ENCODE assay signal across 1 cellular context in genomic region chr19:46661735-46662592, GRCh38.
TF ChIP-seq lines count a peak whose summit lies in the region.

No MANE protein-coding gene starts in this region.

TF ChIP-seq in K562, 482 proteins besides CTCF, POLR2A, EP300 and RAD21 (continued from another document and continues in another):
- no peak for TF ChIP-seq E2F3 (CRISPR knock-in tag; IDR thresholded peaks at IDR 0.05)
- no peak for TF ChIP-seq MCM5 (IDR thresholded peaks at IDR 0.05; ENCODE audit: low read depth)
- TF ChIP-seq BACH1 (tag; IDR thresholded peaks at IDR 0.05), result 0 out of 2 replicates have a peak, but pooled peaks have one; percentile 18
- no peak for TF ChIP-seq SREBF2 (CRISPR knock-in tag; IDR thresholded peaks at IDR 0.05)
- TF ChIP-seq THAP7 (CRISPR knock-in tag; IDR thresholded peaks at IDR 0.05), result no peak
- TF ChIP-seq TFAP4 (CRISPR knock-in tag; IDR thresholded peaks at IDR 0.05; ENCODE audit: borderline replicate concordance), result 0 out of 2 replicates have a peak, but pooled peaks have one; percentile 12
- 0 out of 4 replicates have a peak, but pooled peaks of 1 of the 2 experiments have one; percentile 12 for TF ChIP-seq ZMIZ1 (IDR thresholded peaks at IDR 0.05; ENCODE audit: low read depth in 2 of 2, low read length in 2 of 2)
- peak in 1 of 2 experiments; percentile 17; a peak in 1 of 4 replicates for TF ChIP-seq MAZ (CRISPR knock-in tag; conservative IDR thresholded peaks at IDR 0.05 in 1 of 2, IDR thresholded peaks at IDR 0.05 in 1 of 2)
- TF ChIP-seq CREM (IDR thresholded peaks at IDR 0.05; ENCODE audit: low read depth), result peak; percentile 42; the same call in 1 of the 2 replicates
- TF ChIP-seq, protein P1, sequence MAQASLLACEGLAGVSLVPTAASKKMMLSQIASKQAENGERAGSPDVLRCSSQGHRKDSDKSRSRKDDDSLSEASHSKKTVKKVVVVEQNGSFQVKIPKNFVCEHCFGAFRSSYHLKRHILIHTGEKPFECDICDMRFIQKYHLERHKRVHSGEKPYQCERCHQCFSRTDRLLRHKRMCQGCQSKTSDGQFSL (CRISPR knock-in tag; IDR thresholded peaks at IDR 0.05), result no peak
- TF ChIP-seq, protein P1 (tag; IDR thresholded peaks at IDR 0.05), result 0 out of 4 replicates have a peak, but pooled peaks of 1 of the 2 experiments have one; percentile 14
- TF ChIP-seq ZNF561 (CRISPR knock-in tag; conservative IDR thresholded peaks at IDR 0.05), result no peak
- TF ChIP-seq NBN (IDR thresholded peaks at IDR 0.05; ENCODE audit: low read depth), result peak; percentile 58
- TF ChIP-seq PURB (CRISPR knock-in tag; IDR thresholded peaks at IDR 0.05; ENCODE audit: low read depth), result no peak
- TF ChIP-seq, protein P2, sequence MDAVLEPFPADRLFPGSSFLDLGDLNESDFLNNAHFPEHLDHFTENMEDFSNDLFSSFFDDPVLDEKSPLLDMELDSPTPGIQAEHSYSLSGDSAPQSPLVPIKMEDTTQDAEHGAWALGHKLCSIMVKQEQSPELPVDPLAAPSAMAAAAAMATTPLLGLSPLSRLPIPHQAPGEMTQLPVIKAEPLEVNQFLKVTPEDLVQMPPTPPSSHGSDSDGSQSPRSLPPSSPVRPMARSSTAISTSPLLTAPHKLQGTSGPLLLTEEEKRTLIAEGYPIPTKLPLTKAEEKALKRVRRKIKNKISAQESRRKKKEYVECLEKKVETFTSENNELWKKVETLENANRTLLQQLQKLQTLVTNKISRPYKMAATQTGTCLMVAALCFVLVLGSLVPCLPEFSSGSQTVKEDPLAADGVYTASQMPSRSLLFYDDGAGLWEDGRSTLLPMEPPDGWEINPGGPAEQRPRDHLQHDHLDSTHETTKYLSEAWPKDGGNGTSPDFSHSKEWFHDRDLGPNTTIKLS (IDR thresholded peaks at IDR 0.05; ENCODE audit: borderline replicate concordance, low read depth), result peak; percentile 37; the same call in 1 of the 2 replicates
- no peak for TF ChIP-seq ZZZ3 (IDR thresholded peaks at IDR 0.05)
- TF ChIP-seq ADNP (tag; IDR thresholded peaks at IDR 0.05), result peak; percentile 92
- TF ChIP-seq MYNN (IDR thresholded peaks at IDR 0.05), result peak; percentile 12; the same call in 1 of the 2 replicates
- TF ChIP-seq MYNN (CRISPR knock-in tag; IDR thresholded peaks at IDR 0.05), result no peak
- TF ChIP-seq LARP7 (IDR thresholded peaks at IDR 0.05), result no peak
- TF ChIP-seq YY1 (IDR thresholded peaks at IDR 0.05; ENCODE audit: borderline replicate concordance in 1 of 3, control insufficient read depth in 1 of 3, extremely low read depth in 1 of 3, insufficient read depth in 3 of 3, insufficient read length in 1 of 3, insufficient replicate concordance in 2 of 3, low read depth in 1 of 3, low read length in 2 of 3), result peak in 1 of 3 experiments; percentile 8
- TF ChIP-seq BRD9 (IDR thresholded peaks at IDR 0.05; ENCODE audit: low read depth, partially characterized antibody), result peak; percentile 66
- no peak for TF ChIP-seq TEAD4 (IDR thresholded peaks at IDR 0.05; ENCODE audit: low read length)
- TF ChIP-seq TEAD4 (CRISPR knock-in tag; IDR thresholded peaks at IDR 0.05; ENCODE audit: borderline replicate concordance), result no peak
- no peak for TF ChIP-seq ZNF232 (CRISPR knock-in tag; IDR thresholded peaks at IDR 0.05)
- TF ChIP-seq RCOR1 (IDR thresholded peaks at IDR 0.05; ENCODE audit: borderline replicate concordance in 1 of 2, low read depth in 2 of 2, low read length in 2 of 2), result peak in 1 of 2 experiments; percentile 41; a peak in 1 of 4 replicates
- TF ChIP-seq XRCC5 (IDR thresholded peaks at IDR 0.05; ENCODE audit: low read depth, low read length), result 0 out of 2 replicates have a peak, but pooled peaks have one; percentile 26
- peak; percentile 58 for TF ChIP-seq BHLHE40 (IDR thresholded peaks at IDR 0.05; ENCODE audit: low read length)
- peak; percentile 82; the same call in 1 of the 2 replicates for TF ChIP-seq ZNF263 (CRISPR knock-in tag; IDR thresholded peaks at IDR 0.05; ENCODE audit: borderline replicate concordance)
- peak; percentile 96 for TF ChIP-seq ARID2 (IDR thresholded peaks at IDR 0.05)
- no peak for TF ChIP-seq TCF7L2 (IDR thresholded peaks at IDR 0.05; ENCODE audit: low read depth, low read length)
- TF ChIP-seq ZBTB17 (CRISPR knock-in tag; IDR thresholded peaks at IDR 0.05), result no peak
- TF ChIP-seq NKRF (IDR thresholded peaks at IDR 0.05; ENCODE audit: borderline replicate concordance), result no peak
- TF ChIP-seq ZNF124 (CRISPR knock-in tag; IDR thresholded peaks at IDR 0.05), result no peak
- 0 out of 2 replicates have a peak, but pooled peaks have one; percentile 11 for TF ChIP-seq TCF3 (CRISPR knock-in tag; IDR thresholded peaks at IDR 0.05)
- TF ChIP-seq, protein P3, sequence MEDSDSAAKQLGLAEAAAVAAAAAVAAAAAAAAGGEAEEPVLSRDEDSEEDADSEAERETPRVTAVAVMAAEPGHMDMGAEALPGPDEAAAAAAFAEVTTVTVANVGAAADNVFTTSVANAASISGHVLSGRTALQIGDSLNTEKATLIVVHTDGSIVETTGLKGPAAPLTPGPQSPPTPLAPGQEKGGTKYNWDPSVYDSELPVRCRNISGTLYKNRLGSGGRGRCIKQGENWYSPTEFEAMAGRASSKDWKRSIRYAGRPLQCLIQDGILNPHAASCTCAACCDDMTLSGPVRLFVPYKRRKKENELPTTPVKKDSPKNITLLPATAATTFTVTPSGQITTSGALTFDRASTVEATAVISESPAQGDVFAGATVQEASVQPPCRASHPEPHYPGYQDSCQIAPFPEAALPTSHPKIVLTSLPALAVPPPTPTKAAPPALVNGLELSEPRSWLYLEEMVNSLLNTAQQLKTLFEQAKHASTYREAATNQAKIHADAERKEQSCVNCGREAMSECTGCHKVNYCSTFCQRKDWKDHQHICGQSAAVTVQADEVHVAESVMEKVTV (CRISPR knock-in tag; IDR thresholded peaks at IDR 0.05), result peak; percentile 97
- peak; percentile 98 for TF ChIP-seq SMC3 (conservative IDR thresholded peaks at IDR 0.05; ENCODE audit: insufficient read depth, low read depth, low read length)
- TF ChIP-seq, protein P4, sequence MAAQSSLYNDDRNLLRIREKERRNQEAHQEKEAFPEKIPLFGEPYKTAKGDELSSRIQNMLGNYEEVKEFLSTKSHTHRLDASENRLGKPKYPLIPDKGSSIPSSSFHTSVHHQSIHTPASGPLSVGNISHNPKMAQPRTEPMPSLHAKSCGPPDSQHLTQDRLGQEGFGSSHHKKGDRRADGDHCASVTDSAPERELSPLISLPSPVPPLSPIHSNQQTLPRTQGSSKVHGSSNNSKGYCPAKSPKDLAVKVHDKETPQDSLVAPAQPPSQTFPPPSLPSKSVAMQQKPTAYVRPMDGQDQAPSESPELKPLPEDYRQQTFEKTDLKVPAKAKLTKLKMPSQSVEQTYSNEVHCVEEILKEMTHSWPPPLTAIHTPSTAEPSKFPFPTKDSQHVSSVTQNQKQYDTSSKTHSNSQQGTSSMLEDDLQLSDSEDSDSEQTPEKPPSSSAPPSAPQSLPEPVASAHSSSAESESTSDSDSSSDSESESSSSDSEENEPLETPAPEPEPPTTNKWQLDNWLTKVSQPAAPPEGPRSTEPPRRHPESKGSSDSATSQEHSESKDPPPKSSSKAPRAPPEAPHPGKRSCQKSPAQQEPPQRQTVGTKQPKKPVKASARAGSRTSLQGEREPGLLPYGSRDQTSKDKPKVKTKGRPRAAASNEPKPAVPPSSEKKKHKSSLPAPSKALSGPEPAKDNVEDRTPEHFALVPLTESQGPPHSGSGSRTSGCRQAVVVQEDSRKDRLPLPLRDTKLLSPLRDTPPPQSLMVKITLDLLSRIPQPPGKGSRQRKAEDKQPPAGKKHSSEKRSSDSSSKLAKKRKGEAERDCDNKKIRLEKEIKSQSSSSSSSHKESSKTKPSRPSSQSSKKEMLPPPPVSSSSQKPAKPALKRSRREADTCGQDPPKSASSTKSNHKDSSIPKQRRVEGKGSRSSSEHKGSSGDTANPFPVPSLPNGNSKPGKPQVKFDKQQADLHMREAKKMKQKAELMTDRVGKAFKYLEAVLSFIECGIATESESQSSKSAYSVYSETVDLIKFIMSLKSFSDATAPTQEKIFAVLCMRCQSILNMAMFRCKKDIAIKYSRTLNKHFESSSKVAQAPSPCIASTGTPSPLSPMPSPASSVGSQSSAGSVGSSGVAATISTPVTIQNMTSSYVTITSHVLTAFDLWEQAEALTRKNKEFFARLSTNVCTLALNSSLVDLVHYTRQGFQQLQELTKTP (IDR thresholded peaks at IDR 0.05; ENCODE audit: low read depth in 1 of 2, partially characterized antibody in 2 of 2), result peak in 1 of 2 experiments; percentile 62
- TF ChIP-seq SMARCA5 (IDR thresholded peaks at IDR 0.05), result peak; percentile 95
- TF ChIP-seq CBX5 (IDR thresholded peaks at IDR 0.05; ENCODE audit: borderline replicate concordance, low read depth), result no peak
- peak in 1 of 2 experiments; percentile 15; a peak in 1 of 4 replicates for TF ChIP-seq HDAC1 (IDR thresholded peaks at IDR 0.05)
- TF ChIP-seq, protein P5, sequence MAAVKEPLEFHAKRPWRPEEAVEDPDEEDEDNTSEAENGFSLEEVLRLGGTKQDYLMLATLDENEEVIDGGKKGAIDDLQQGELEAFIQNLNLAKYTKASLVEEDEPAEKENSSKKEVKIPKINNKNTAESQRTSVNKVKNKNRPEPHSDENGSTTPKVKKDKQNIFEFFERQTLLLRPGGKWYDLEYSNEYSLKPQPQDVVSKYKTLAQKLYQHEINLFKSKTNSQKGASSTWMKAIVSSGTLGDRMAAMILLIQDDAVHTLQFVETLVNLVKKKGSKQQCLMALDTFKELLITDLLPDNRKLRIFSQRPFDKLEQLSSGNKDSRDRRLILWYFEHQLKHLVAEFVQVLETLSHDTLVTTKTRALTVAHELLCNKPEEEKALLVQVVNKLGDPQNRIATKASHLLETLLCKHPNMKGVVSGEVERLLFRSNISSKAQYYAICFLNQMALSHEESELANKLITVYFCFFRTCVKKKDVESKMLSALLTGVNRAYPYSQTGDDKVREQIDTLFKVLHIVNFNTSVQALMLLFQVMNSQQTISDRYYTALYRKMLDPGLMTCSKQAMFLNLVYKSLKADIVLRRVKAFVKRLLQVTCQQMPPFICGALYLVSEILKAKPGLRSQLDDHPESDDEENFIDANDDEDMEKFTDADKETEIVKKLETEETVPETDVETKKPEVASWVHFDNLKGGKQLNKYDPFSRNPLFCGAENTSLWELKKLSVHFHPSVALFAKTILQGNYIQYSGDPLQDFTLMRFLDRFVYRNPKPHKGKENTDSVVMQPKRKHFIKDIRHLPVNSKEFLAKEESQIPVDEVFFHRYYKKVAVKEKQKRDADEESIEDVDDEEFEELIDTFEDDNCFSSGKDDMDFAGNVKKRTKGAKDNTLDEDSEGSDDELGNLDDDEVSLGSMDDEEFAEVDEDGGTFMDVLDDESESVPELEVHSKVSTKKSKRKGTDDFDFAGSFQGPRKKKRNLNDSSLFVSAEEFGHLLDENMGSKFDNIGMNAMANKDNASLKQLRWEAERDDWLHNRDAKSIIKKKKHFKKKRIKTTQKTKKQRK (IDR thresholded peaks at IDR 0.05; ENCODE audit: borderline replicate concordance, low read depth, low read length), result no peak
- peak; percentile 42 for TF ChIP-seq DACH1 (IDR thresholded peaks at IDR 0.05; ENCODE audit: partially characterized antibody)
